1 cellular context compared by ENCODE assay signal in the genomic region with DNA sequence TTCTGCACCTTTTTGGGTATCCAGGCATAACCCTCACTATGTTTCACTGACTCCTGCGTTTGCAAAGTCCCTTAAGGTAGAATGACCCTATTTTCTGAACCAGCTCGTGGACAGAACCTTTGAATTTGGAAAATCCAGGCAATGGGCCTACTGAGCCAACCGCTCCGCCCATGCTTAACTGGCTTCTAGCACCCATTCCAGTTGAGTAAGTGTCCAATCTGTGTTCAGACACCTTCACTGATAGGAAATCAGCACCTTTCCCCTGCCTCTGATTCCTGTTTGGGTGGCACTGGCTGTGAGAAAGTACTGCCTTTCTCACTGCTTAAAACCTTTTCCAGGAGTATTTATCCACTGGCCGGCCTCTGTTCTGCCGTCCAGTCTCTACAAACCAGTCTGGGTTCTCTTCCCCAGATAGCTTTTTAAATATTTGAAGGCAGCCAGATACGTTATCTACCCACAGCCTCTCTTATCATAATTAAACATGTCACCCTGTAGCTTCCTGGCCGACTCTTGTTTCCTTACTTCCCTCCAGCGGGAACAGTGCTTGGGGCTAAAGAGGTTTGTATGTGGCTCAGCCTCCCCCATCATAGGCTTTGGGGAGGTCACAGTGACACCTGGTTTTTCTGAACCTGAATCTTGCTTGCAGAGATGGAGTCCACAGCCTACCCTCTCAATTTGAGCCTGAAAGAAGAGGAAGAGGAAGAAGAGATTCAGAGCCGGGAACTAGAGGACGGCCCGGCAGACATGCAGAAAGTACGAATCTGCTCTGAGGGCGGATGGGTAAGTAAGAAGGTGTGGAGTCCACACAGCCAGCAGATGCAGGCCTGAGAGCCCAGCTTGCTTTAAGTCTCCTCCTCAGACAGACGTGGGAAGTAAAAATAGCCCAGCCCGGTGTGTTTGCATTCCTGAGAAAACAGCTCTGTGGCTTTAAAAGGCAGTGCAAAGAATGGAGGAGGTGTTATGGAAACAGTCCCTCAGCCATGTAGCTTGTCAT.
TF ChIP-seq lines count a peak whose summit lies in the region.

No MANE protein-coding gene starts in this region.

TF ChIP-seq in K562, 482 proteins besides CTCF, POLR2A, EP300 and RAD21 (continued from another document and continues in another):
- TF ChIP-seq TRIM28 (IDR thresholded peaks at IDR 0.05) (no peak), CEBPG (CRISPR knock-in tag; IDR thresholded peaks at IDR 0.05) (no peak), CEBPG (tag; conservative IDR thresholded peaks at IDR 0.05 in 1 of 2, IDR thresholded peaks at IDR 0.05 in 1 of 2) (no peak), DPF2 (IDR thresholded peaks at IDR 0.05) (peak; percentile 80), BHLHE40 (IDR thresholded peaks at IDR 0.05; ENCODE audit: low read length) (no peak), RB1 (IDR thresholded peaks at IDR 0.05; ENCODE audit: low read depth) (no peak), RBBP5 (IDR thresholded peaks at IDR 0.05; ENCODE audit: borderline replicate concordance, insufficient read depth, low read length, poor library complexity, severe bottlenecking) (peak; percentile 78), CBFA2T2 (conservative IDR thresholded peaks at IDR 0.05) (peak; percentile 79), XRCC5 (IDR thresholded peaks at IDR 0.05; ENCODE audit: low read depth, low read length) (0 out of 2 replicates have a peak, but pooled peaks have one; percentile 56), CHCHD3 (CRISPR knock-in tag; IDR thresholded peaks at IDR 0.05) (no peak), HDAC3 (IDR thresholded peaks at IDR 0.05; ENCODE audit: borderline replicate concordance, partially characterized antibody) (peak; percentile 40), ZBED1 (IDR thresholded peaks at IDR 0.05) (no peak), STAT5A (IDR thresholded peaks at IDR 0.05; ENCODE audit: borderline replicate concordance, low read length) (peak; percentile 49; the same call in 1 of the 2 replicates), POLR2AphosphoS5 (IDR thresholded peaks at IDR 0.05; ENCODE audit: control insufficient read depth, insufficient read depth, low read depth, low read length) (peak; percentile 55; the same call in 1 of the 2 replicates), DACH1 (IDR thresholded peaks at IDR 0.05; ENCODE audit: partially characterized antibody) (no peak), SMARCE1 (IDR thresholded peaks at IDR 0.05) (peak; percentile 74; the same call in 1 of the 2 replicates), DMBX1 (CRISPR knock-in tag; IDR thresholded peaks at IDR 0.05; ENCODE audit: borderline replicate concordance) (0 out of 2 replicates have a peak, but pooled peaks have one; percentile 22), ZKSCAN1 (IDR thresholded peaks at IDR 0.05; ENCODE audit: low read depth, low read length) (0 out of 2 replicates have a peak, but pooled peaks have one; percentile 16), SMARCA5 (IDR thresholded peaks at IDR 0.05) (peak; percentile 35; the same call in 1 of the 2 replicates), SPI1 (IDR thresholded peaks at IDR 0.05; ENCODE audit: borderline replicate concordance, low read depth, low read length) (peak; percentile 27; the same call in 1 of the 2 replicates), RCOR1 (IDR thresholded peaks at IDR 0.05; ENCODE audit: borderline replicate concordance in 1 of 2, low read depth in 2 of 2, low read length in 2 of 2) (peak in 1 of 2 experiments; percentile 82; a peak in 2 of 4 replicates), SMAD4 (CRISPR knock-in tag; conservative IDR thresholded peaks at IDR 0.05) (peak; percentile 54), ZNF830 (CRISPR knock-in tag; IDR thresholded peaks at IDR 0.05) (0 out of 2 replicates have a peak, but pooled peaks have one; percentile 35), ESRRA (IDR thresholded peaks at IDR 0.05; ENCODE audit: borderline replicate concordance, low read depth) (peak; percentile 46; the same call in 1 of the 2 replicates), ZEB2 (IDR thresholded peaks at IDR 0.05) (peak; percentile 84), ZNF217 (CRISPR knock-in tag; IDR thresholded peaks at IDR 0.05) (no peak), TOE1 (IDR thresholded peaks at IDR 0.05; ENCODE audit: borderline replicate concordance) (no peak), TOE1 (CRISPR knock-in tag; IDR thresholded peaks at IDR 0.05; ENCODE audit: borderline replicate concordance, low read depth) (no peak), ELF4 (CRISPR knock-in tag; IDR thresholded peaks at IDR 0.05) (peak; percentile 52; the same call in 1 of the 2 replicates), ZNF785 (CRISPR knock-in tag; IDR thresholded peaks at IDR 0.05) (no peak), ETV6 (IDR thresholded peaks at IDR 0.05; ENCODE audit: borderline replicate concordance in 1 of 2, low read depth in 2 of 2, low read length in 1 of 2) (peak in 1 of 2 experiments; percentile 80; a peak in 2 of 4 replicates), ETV6 (CRISPR knock-in tag; IDR thresholded peaks at IDR 0.05; ENCODE audit: borderline replicate concordance) (no peak), ZNF384 (IDR thresholded peaks at IDR 0.05; ENCODE audit: low read depth, low read length) (no peak), MXI1 (IDR thresholded peaks at IDR 0.05; ENCODE audit: low read depth, low read length) (peak; percentile 50; the same call in 1 of the 2 replicates), MYNN (IDR thresholded peaks at IDR 0.05) (no peak), MYNN (CRISPR knock-in tag; IDR thresholded peaks at IDR 0.05) (no peak), CREBBP (IDR thresholded peaks at IDR 0.05; ENCODE audit: low read depth, low read length) (no peak), ETV5 (CRISPR knock-in tag; IDR thresholded peaks at IDR 0.05; ENCODE audit: low read depth) (peak; percentile 64), ZZZ3 (IDR thresholded peaks at IDR 0.05) (no peak), FOXJ3 (CRISPR knock-in tag; IDR thresholded peaks at IDR 0.05) (no peak), ATF1 (CRISPR knock-in tag; IDR thresholded peaks at IDR 0.05) (no peak), ATF1 (tag; IDR thresholded peaks at IDR 0.05) (0 out of 2 replicates have a peak, but pooled peaks have one; percentile 42)
- TF ChIP-seq, protein P1, sequence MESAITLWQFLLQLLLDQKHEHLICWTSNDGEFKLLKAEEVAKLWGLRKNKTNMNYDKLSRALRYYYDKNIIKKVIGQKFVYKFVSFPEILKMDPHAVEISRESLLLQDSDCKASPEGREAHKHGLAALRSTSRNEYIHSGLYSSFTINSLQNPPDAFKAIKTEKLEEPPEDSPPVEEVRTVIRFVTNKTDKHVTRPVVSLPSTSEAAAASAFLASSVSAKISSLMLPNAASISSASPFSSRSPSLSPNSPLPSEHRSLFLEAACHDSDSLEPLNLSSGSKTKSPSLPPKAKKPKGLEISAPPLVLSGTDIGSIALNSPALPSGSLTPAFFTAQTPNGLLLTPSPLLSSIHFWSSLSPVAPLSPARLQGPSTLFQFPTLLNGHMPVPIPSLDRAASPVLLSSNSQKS (CRISPR knock-in tag; IDR thresholded peaks at IDR 0.05): no peak
- TF ChIP-seq, protein P2, sequence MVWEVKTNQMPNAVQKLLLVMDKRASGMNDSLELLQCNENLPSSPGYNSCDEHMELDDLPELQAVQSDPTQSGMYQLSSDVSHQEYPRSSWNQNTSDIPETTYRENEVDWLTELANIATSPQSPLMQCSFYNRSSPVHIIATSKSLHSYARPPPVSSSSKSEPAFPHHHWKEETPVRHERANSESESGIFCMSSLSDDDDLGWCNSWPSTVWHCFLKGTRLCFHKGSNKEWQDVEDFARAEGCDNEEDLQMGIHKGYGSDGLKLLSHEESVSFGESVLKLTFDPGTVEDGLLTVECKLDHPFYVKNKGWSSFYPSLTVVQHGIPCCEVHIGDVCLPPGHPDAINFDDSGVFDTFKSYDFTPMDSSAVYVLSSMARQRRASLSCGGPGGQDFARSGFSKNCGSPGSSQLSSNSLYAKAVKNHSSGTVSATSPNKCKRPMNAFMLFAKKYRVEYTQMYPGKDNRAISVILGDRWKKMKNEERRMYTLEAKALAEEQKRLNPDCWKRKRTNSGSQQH (CRISPR knock-in tag; IDR thresholded peaks at IDR 0.05): no peak
- TF ChIP-seq, protein P3, sequence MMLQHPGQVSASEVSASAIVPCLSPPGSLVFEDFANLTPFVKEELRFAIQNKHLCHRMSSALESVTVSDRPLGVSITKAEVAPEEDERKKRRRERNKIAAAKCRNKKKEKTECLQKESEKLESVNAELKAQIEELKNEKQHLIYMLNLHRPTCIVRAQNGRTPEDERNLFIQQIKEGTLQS (IDR thresholded peaks at IDR 0.05): no peak
- TF ChIP-seq, protein P3 (CRISPR knock-in tag; conservative IDR thresholded peaks at IDR 0.05): 0 out of 2 replicates have a peak, but pooled peaks have one; percentile 20
- TF ChIP-seq, protein P4, sequence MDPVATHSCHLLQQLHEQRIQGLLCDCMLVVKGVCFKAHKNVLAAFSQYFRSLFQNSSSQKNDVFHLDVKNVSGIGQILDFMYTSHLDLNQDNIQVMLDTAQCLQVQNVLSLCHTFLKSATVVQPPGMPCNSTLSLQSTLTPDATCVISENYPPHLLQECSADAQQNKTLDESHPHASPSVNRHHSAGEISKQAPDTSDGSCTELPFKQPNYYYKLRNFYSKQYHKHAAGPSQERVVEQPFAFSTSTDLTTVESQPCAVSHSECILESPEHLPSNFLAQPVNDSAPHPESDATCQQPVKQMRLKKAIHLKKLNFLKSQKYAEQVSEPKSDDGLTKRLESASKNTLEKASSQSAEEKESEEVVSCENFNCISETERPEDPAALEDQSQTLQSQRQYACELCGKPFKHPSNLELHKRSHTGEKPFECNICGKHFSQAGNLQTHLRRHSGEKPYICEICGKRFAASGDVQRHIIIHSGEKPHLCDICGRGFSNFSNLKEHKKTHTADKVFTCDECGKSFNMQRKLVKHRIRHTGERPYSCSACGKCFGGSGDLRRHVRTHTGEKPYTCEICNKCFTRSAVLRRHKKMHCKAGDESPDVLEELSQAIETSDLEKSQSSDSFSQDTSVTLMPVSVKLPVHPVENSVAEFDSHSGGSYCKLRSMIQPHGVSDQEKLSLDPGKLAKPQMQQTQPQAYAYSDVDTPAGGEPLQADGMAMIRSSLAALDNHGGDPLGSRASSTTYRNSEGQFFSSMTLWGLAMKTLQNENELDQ (CRISPR knock-in tag; IDR thresholded peaks at IDR 0.05; ENCODE audit: borderline replicate concordance): no peak
- TF ChIP-seq, protein P5, sequence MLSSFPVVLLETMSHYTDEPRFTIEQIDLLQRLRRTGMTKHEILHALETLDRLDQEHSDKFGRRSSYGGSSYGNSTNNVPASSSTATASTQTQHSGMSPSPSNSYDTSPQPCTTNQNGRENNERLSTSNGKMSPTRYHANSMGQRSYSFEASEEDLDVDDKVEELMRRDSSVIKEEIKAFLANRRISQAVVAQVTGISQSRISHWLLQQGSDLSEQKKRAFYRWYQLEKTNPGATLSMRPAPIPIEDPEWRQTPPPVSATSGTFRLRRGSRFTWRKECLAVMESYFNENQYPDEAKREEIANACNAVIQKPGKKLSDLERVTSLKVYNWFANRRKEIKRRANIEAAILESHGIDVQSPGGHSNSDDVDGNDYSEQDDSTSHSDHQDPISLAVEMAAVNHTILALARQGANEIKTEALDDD (IDR thresholded peaks at IDR 0.05): peak; percentile 48
- TF ChIP-seq, protein P6, sequence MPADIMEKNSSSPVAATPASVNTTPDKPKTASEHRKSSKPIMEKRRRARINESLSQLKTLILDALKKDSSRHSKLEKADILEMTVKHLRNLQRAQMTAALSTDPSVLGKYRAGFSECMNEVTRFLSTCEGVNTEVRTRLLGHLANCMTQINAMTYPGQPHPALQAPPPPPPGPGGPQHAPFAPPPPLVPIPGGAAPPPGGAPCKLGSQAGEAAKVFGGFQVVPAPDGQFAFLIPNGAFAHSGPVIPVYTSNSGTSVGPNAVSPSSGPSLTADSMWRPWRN (IDR thresholded peaks at IDR 0.05; ENCODE audit: low read depth): peak; percentile 52; the same call in 1 of the 2 replicates
- TF ChIP-seq, protein P7, sequence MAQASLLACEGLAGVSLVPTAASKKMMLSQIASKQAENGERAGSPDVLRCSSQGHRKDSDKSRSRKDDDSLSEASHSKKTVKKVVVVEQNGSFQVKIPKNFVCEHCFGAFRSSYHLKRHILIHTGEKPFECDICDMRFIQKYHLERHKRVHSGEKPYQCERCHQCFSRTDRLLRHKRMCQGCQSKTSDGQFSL (CRISPR knock-in tag; IDR thresholded peaks at IDR 0.05): 0 out of 2 replicates have a peak, but pooled peaks have one; percentile 22
- TF ChIP-seq, protein P7 (tag; IDR thresholded peaks at IDR 0.05): no peak
- TF ChIP-seq, protein P8, sequence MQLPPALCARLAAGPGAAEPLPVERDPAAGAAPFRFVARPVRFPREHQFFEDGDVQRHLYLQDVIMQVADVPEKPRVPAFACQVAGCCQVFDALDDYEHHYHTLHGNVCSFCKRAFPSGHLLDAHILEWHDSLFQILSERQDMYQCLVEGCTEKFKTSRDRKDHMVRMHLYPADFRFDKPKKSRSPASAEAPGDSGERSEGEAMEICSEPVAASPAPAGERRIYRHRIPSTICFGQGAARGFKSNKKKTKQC (CRISPR knock-in tag; IDR thresholded peaks at IDR 0.05): no peak
- TF ChIP-seq, protein P9, sequence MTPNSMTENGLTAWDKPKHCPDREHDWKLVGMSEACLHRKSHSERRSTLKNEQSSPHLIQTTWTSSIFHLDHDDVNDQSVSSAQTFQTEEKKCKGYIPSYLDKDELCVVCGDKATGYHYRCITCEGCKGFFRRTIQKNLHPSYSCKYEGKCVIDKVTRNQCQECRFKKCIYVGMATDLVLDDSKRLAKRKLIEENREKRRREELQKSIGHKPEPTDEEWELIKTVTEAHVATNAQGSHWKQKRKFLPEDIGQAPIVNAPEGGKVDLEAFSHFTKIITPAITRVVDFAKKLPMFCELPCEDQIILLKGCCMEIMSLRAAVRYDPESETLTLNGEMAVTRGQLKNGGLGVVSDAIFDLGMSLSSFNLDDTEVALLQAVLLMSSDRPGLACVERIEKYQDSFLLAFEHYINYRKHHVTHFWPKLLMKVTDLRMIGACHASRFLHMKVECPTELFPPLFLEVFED (CRISPR knock-in tag; conservative IDR thresholded peaks at IDR 0.05): no peak
- TF ChIP-seq, protein P10, sequence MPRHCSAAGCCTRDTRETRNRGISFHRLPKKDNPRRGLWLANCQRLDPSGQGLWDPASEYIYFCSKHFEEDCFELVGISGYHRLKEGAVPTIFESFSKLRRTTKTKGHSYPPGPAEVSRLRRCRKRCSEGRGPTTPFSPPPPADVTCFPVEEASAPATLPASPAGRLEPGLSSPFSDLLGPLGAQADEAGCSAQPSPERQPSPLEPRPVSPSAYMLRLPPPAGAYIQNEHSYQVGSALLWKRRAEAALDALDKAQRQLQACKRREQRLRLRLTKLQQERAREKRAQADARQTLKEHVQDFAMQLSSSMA (CRISPR knock-in tag; IDR thresholded peaks at IDR 0.05): 0 out of 2 replicates have a peak, but pooled peaks have one; percentile 7
